ENCODE assay signal across 20 cellular contexts in the genomic region with DNA sequence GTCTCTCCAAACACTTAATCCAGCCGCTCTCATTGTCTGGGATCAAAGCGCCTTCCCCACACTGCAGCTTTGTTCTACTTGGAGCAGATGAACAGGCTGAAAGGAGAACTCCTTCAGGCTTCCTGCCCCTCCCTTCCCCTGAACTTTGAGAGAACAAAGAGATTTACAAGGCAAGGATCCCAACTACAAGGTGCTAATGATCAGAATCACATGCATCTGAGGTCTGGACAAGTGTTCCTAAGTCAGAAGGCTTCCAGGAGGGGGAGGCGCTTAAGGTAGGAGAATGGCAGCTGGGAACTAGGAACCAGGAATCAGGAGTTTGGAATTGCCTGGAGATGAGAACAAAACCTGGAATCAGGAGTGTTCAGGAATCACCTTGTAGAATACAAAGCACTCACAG.
DNase-seq lines count a peak whose midpoint lies in the region; ATAC-seq and TF ChIP-seq lines count a peak whose summit lies in the region.
"Had no signal": no experiment of that assay in that cellular context is flagged by ENCODE, and none has a peak within 500 bp of the region (broad histone marks: within the 10 kb centered on the region; RNA-seq: fewer than 3 reads in every experiment).

No MANE protein-coding gene starts in this region.

- no peak overlapping the region for H3K4me3 Mint-ChIP-seq in T-helper 17 cell
- H3K4me3 Mint-ChIP-seq: activated CD8-positive, alpha-beta memory T cell treated with anti-CD3 and anti-CD28 coated beads, Interleukin-2, amount 10 ng/mL, durations not matched to agents 7 days and 5 days; central memory CD8-positive, alpha-beta T cell; T-helper 2 cell treated with Interferon-gamma antibody and Interleukin-4, amounts not matched to agents 5 μg/mL and 100 μg/mL, for 36 hours had no signal

- H3K27me3 ChIP-seq in heart left ventricle (no peaks in the 10 kb centered on the region), smooth muscle cell (ENCODE audit: low read depth) (no peaks in the 10 kb centered on the region), esophagus squamous epithelium (no peaks in the 10 kb centered on the region)
- H3K27me3 ChIP-seq: sigmoid colon, uterus had no signal

- peak overlapping the region; percentile 87 for H2AFZ ChIP-seq in smooth muscle cell (ENCODE audit: low read depth)

- H3K9ac ChIP-seq in smooth muscle cell (ENCODE audit: low read depth), result no peak overlapping the region

- no peaks in the 10 kb centered on the region for H3K79me2 ChIP-seq in smooth muscle cell (ENCODE audit: low read depth)

- TF ChIP-seq POLR2A in heart left ventricle (IDR thresholded peaks at IDR 0.05) (no peak), esophagus squamous epithelium (IDR thresholded peaks at IDR 0.05) (no peak)

- H3K4me3 ChIP-seq in heart left ventricle (no peak overlapping the region), smooth muscle cell (no peak overlapping the region), esophagus squamous epithelium (no peak overlapping the region)
- H3K4me3 ChIP-seq: A549, sigmoid colon, uterus had no signal

- no peaks in the 10 kb centered on the region for H3K4me1 Mint-ChIP-seq in T-helper 17 cell
- H3K4me1 Mint-ChIP-seq: activated CD8-positive, alpha-beta memory T cell treated with anti-CD3 and anti-CD28 coated beads, Interleukin-2, amount 10 ng/mL, durations not matched to agents 7 days and 5 days; central memory CD8-positive, alpha-beta T cell had no signal

- peak overlapping the region in 1 of 12 donors; percentile 34 for H3K27ac ChIP-seq in heart left ventricle
- H3K27ac ChIP-seq in smooth muscle cell (ENCODE audit: low read depth), result no peak overlapping the region
- H3K27ac ChIP-seq in esophagus squamous epithelium, result no peak overlapping the region
- H3K27ac ChIP-seq: A549, C4-2B, sigmoid colon, uterus had no signal

- H3K9me3 ChIP-seq in heart left ventricle, result peaks cover 0 to 5% (median 0%) of the 10 kb centered on the region in 12 donors
- no peaks in the 10 kb centered on the region for H3K9me3 ChIP-seq in smooth muscle cell (replicated peaks; ENCODE audit: low read depth)
- H3K9me3 ChIP-seq in esophagus squamous epithelium, result no peaks in the 10 kb centered on the region
- no peaks in the 10 kb centered on the region for H3K9me3 ChIP-seq in T-helper 17 cell (ENCODE audit: control insufficient read depth, low read length, poor library complexity, severe bottlenecking)
- H3K9me3 ChIP-seq: A549, sigmoid colon, uterus had no signal

- H3K36me3 ChIP-seq in heart left ventricle, result no peaks in the 10 kb centered on the region
- H3K36me3 ChIP-seq in smooth muscle cell (ENCODE audit: low read depth), result no peaks in the 10 kb centered on the region
- no peaks in the 10 kb centered on the region for H3K36me3 ChIP-seq in esophagus squamous epithelium
- H3K36me3 ChIP-seq: sigmoid colon, uterus had no signal

- no peak overlapping the region for H3K27ac Mint-ChIP-seq in T-helper 17 cell
- H3K27ac Mint-ChIP-seq: activated CD8-positive, alpha-beta memory T cell treated with anti-CD3 and anti-CD28 coated beads, Interleukin-2, amount 10 ng/mL, durations not matched to agents 7 days and 5 days; T-helper 2 cell treated with Interferon-gamma antibody and Interleukin-4, amounts not matched to agents 5 μg/mL and 100 μg/mL, for 36 hours had no signal

- H3K4me2 ChIP-seq in smooth muscle cell, result peak overlapping the region; percentile 25
- H3K4me2 ChIP-seq: A549 had no signal

- intact Hi-C loops in heart left ventricle (cut with DNase I) (no loop called here), cardiac septum (cut with DNase I) (no loop called here), esophagus squamous epithelium (cut with DNase I) (no loop called here)

- H3F3A ChIP-seq in smooth muscle cell (ENCODE audit: low read depth), result no peaks in the 10 kb centered on the region

- H4K20me1 ChIP-seq in smooth muscle cell (ENCODE audit: low read depth), result no peaks in the 10 kb centered on the region

- no peak for TF ChIP-seq CTCF in heart left ventricle (IDR thresholded peaks at IDR 0.05)
- TF ChIP-seq CTCF in smooth muscle cell (IDR thresholded peaks at IDR 0.05; ENCODE audit: borderline replicate concordance, insufficient read depth, poor library complexity, severe bottlenecking), result no peak
- TF ChIP-seq CTCF in esophagus squamous epithelium (IDR thresholded peaks at IDR 0.05), result no peak

- H3K4me1 ChIP-seq in heart left ventricle, result peaks cover 0 to 26% (median 8%) of the 10 kb centered on the region in 12 donors
- peaks cover 14% of the 10 kb centered on the region for H3K4me1 ChIP-seq in smooth muscle cell (ENCODE audit: low read depth)
- peaks cover 0 to 16% (median 5%) of the 10 kb centered on the region in 3 donors for H3K4me1 ChIP-seq in esophagus squamous epithelium
- H3K4me1 ChIP-seq: A549, sigmoid colon, uterus had no signal

- WGBS in heart left ventricle, 4 donors, result 67 to 73% (median 70%) methylated on average over 3 of the region's 3 CpGs
- WGBS in smooth muscle cell (ENCODE audit: low lambda C conversion rate), result 37% methylated on average over 3 of the region's 3 CpGs
- WGBS in esophagus squamous epithelium, 2 donors, result 15 to 21% methylated on average over 3 of the region's 3 CpGs

- DNase-seq in heart left ventricle, result peak in 3 of 5 donors; percentile 14 to 28 (median 19)
- DNase-seq in cardiac septum (ENCODE audit: low spot score), result no peak
- peak; percentile 71 for DNase-seq in ecto neural progenitor cell (ENCODE audit: low spot score)
- peak; percentile 95 for DNase-seq in islet precursor cell
- DNase-seq in smooth muscle cell (lab: John Stamatoyannopoulos, UW; ENCODE audit: unreplicated experiment), result no peak
- DNase-seq in stimulated activated CD4-positive, alpha-beta T cell treated with anti-CD3 and anti-CD28 coated beads, Interleukin-2, amount 100 ng/mL, for 24 hours, result no peak
- DNase-seq in esophagus squamous epithelium (lab: John Stamatoyannopoulos, UW), result no peak
- no peak for DNase-seq in T-helper 17 cell
- DNase-seq: activated CD8-positive, alpha-beta memory T cell treated with anti-CD3 and anti-CD28 coated beads, Interleukin-2, amount 10 ng/mL, durations not matched to agents 7 days and 5 days; DMS53; NCI-H1105 treated with DMSO at 0.1 percent for 48 hours; NCI-H2227 treated with DMSO at 0.1 percent for 48 hours; nucleus accumbens; SHP77; sigmoid colon; uterus had no signal

- peak; percentile 20 to 95 (median 70) for ATAC-seq in heart left ventricle
- no peak for ATAC-seq in T-helper 17 cell
- ATAC-seq: A549; activated CD8-positive, alpha-beta memory T cell treated with anti-CD3 and anti-CD28 coated beads, Interleukin-2, amount 10 ng/mL, durations not matched to agents 7 days and 5 days had no signal

- H3K27me3 Mint-ChIP-seq in T-helper 17 cell, result no peaks in the 10 kb centered on the region
- H3K27me3 Mint-ChIP-seq: activated CD8-positive, alpha-beta memory T cell treated with anti-CD3 and anti-CD28 coated beads, Interleukin-2, amount 10 ng/mL, durations not matched to agents 7 days and 5 days; central memory CD8-positive, alpha-beta T cell had no signal

- H3K36me3 Mint-ChIP-seq in T-helper 17 cell (ENCODE audit: low read depth), result no peaks in the 10 kb centered on the region
- H3K36me3 Mint-ChIP-seq: activated CD8-positive, alpha-beta memory T cell treated with anti-CD3 and anti-CD28 coated beads, Interleukin-2, amount 10 ng/mL, durations not matched to agents 7 days and 5 days had no signal

Comparison
In these comparisons a context has a peak if more than half of its experiments do, and no peak if none do; other contexts are left out.
1. DNase-seq: peak in heart left ventricle (3 of 5), ecto neural progenitor cell (single experiment) and islet precursor cell (single experiment); none in cardiac septum (single experiment), smooth muscle cell (single experiment), stimulated activated CD4-positive, alpha-beta T cell treated with anti-CD3 and anti-CD28 coated beads, Interleukin-2, amount 100 ng/mL, for 24 hours (0 of 2), esophagus squamous epithelium (single experiment) and T-helper 17 cell (0 of 3).